14 cellular contexts compared by ENCODE assay signal in genomic region chr17:50144845-50145531, GRCh38. TPM values are rescaled to one million over a fixed set of nuclear protein-coding genes. Genes with fewer than 3 reads are reported as not detected.
DNase-seq lines count a peak whose midpoint lies in the region; ATAC-seq and TF ChIP-seq lines count a peak whose summit lies in the region.
"Had no signal": no experiment of that assay in that cellular context is flagged by ENCODE, and none has a peak within 500 bp of the region (broad histone marks: within the 10 kb centered on the region; RNA-seq: fewer than 3 reads in every experiment).

No MANE protein-coding gene starts in this region.

- TF ChIP-seq CTCF in omental fat pad (IDR thresholded peaks at IDR 0.05): no peak

- H3K36me3 Mint-ChIP-seq in activated CD8-positive, alpha-beta memory T cell treated with anti-CD3 and anti-CD28 coated beads, Interleukin-2, amount 10 ng/mL, durations not matched to agents 7 days and 5 days: peaks cover 51% of the 10 kb centered on the region
- peaks cover 44% of the 10 kb centered on the region for H3K36me3 Mint-ChIP-seq in activated naive CD8-positive, alpha-beta T cell treated with anti-CD3 and anti-CD28 coated beads, Interleukin-2, amount 50 U/mL, for 24 hours (ENCODE audit: low read depth)

- H3K4me3 Mint-ChIP-seq in activated CD8-positive, alpha-beta memory T cell treated with anti-CD3 and anti-CD28 coated beads, Interleukin-2, amount 10 ng/mL, durations not matched to agents 7 days and 5 days: no peak overlapping the region
- peak overlapping the region; percentile 20 for H3K4me3 Mint-ChIP-seq in activated naive CD8-positive, alpha-beta T cell treated with anti-CD3 and anti-CD28 coated beads, Interleukin-2, amount 50 U/mL, for 24 hours
- H3K4me3 Mint-ChIP-seq: activated naive CD4-positive, alpha-beta T cell treated with anti-CD3 and anti-CD28 coated beads, Interleukin-2, amount 50 U/mL, for 24 hours had no signal

- no peak for ATAC-seq in activated CD8-positive, alpha-beta memory T cell treated with anti-CD3 and anti-CD28 coated beads, Interleukin-2, amount 10 ng/mL, durations not matched to agents 7 days and 5 days
- ATAC-seq in activated naive CD8-positive, alpha-beta T cell treated with anti-CD3 and anti-CD28 coated beads, Interleukin-2, amount 50 U/mL, for 24 hours: peak; percentile 30
- ATAC-seq in left lobe of liver (peak; percentile 62), omental fat pad (ENCODE audit: low FRiP score) (no peak), HG03196 (IDR thresholded peaks at IDR 0.05; ENCODE audit: unreplicated experiment) (no peak), HG02610 (IDR thresholded peaks at IDR 0.05; ENCODE audit: unreplicated experiment) (no peak)
- ATAC-seq: foreskin keratinocyte, K562 had no signal

- CTCF ChIA-PET in activated CD8-positive, alpha-beta memory T cell treated with anti-CD3 and anti-CD28 coated beads, Interleukin-2, amount 10 ng/mL, durations not matched to agents 7 days and 5 days (lab: Charles Lee): interaction anchor here (0.8 to 3.6 kb wide), 11 partner anchors 9 to 57 kb away, joined by 3 to 18 read pairs (median 4); partner anchors contain the start of gene SAMD14

- H3K27me3 Mint-ChIP-seq in activated CD8-positive, alpha-beta memory T cell treated with anti-CD3 and anti-CD28 coated beads, Interleukin-2, amount 10 ng/mL, durations not matched to agents 7 days and 5 days: no peaks in the 10 kb centered on the region
- no peaks in the 10 kb centered on the region for H3K27me3 Mint-ChIP-seq in activated naive CD8-positive, alpha-beta T cell treated with anti-CD3 and anti-CD28 coated beads, Interleukin-2, amount 50 U/mL, for 24 hours
- H3K27me3 Mint-ChIP-seq: activated naive CD4-positive, alpha-beta T cell treated with anti-CD3 and anti-CD28 coated beads, Interleukin-2, amount 50 U/mL, for 24 hours had no signal

- no peak for DNase-seq in activated CD8-positive, alpha-beta memory T cell treated with anti-CD3 and anti-CD28 coated beads, Interleukin-2, amount 10 ng/mL, durations not matched to agents 7 days and 5 days
- no peak for DNase-seq in activated CD8-positive, alpha-beta memory T cell treated with anti-CD3 and anti-CD28 coated beads, Interleukin-2, amount 50 U/mL, for 4 hours
- peak; percentile 51 for DNase-seq in activated naive CD8-positive, alpha-beta T cell treated with anti-CD3 and anti-CD28 coated beads, Interleukin-2, amount 50 U/mL, for 24 hours
- DNase-seq in left lobe of liver (ENCODE audit: low spot score) (peak; percentile 92), omental fat pad (ENCODE audit: low spot score) (no peak)
- DNase-seq: ACHN, foreskin keratinocyte, NCI-H510A, upper lobe of left lung had no signal

- H3K4me1 Mint-ChIP-seq in activated CD8-positive, alpha-beta memory T cell treated with anti-CD3 and anti-CD28 coated beads, Interleukin-2, amount 10 ng/mL, durations not matched to agents 7 days and 5 days: peaks cover 65% of the 10 kb centered on the region
- peaks cover 70% of the 10 kb centered on the region for H3K4me1 Mint-ChIP-seq in activated naive CD8-positive, alpha-beta T cell treated with anti-CD3 and anti-CD28 coated beads, Interleukin-2, amount 50 U/mL, for 24 hours

- H3K27ac ChIP-seq in temporal lobe (ENCODE audit: low read depth, low read length): peak overlapping the region; percentile 36
- H3K27ac ChIP-seq: foreskin keratinocyte had no signal

- peak overlapping the region; percentile 25 for H3K27ac Mint-ChIP-seq in activated CD8-positive, alpha-beta memory T cell treated with anti-CD3 and anti-CD28 coated beads, Interleukin-2, amount 10 ng/mL, durations not matched to agents 7 days and 5 days
- peak overlapping the region; percentile 59 for H3K27ac Mint-ChIP-seq in activated naive CD8-positive, alpha-beta T cell treated with anti-CD3 and anti-CD28 coated beads, Interleukin-2, amount 50 U/mL, for 24 hours

- H3K9me3 Mint-ChIP-seq in activated CD8-positive, alpha-beta memory T cell treated with anti-CD3 and anti-CD28 coated beads, Interleukin-2, amount 10 ng/mL, durations not matched to agents 7 days and 5 days (ENCODE audit: low read depth): no peaks in the 10 kb centered on the region
- H3K9me3 Mint-ChIP-seq in activated naive CD8-positive, alpha-beta T cell treated with anti-CD3 and anti-CD28 coated beads, Interleukin-2, amount 50 U/mL, for 24 hours: no peaks in the 10 kb centered on the region
- H3K9me3 Mint-ChIP-seq: activated naive CD4-positive, alpha-beta T cell treated with anti-CD3 and anti-CD28 coated beads, Interleukin-2, amount 50 U/mL, for 24 hours had no signal

RNA-seq across cellular contexts. Expression of gene PPP1R9B, which starts 5.5 kb away (rescaled TPM):
- total RNA-seq in activated CD8-positive, alpha-beta memory T cell treated with anti-CD3 and anti-CD28 coated beads, Interleukin-2, amount 10 ng/mL, durations not matched to agents 7 days and 5 days: 100 to 1,000 TPM; 108 to 121 TPM
- total RNA-seq in left lobe of liver (18.1 TPM), temporal lobe (52.1 TPM), omental fat pad (10 to 100 TPM; 16.6 to 38.0 (median 25.6) TPM)

RNA-seq across cellular contexts. Expression of gene SAMD14, which starts 15.0 kb away (rescaled TPM):
- total RNA-seq in activated CD8-positive, alpha-beta memory T cell treated with anti-CD3 and anti-CD28 coated beads, Interleukin-2, amount 10 ng/mL, durations not matched to agents 7 days and 5 days: 1 to 10 TPM in 1 of 2 experiments, under 1 TPM in 1; 0.35 to 1.1 TPM
- 1.9 TPM for total RNA-seq in left lobe of liver
- 30.5 TPM for total RNA-seq in temporal lobe
- total RNA-seq in omental fat pad: under 1 TPM in 2 of 4 donors, not detected in 2; 0.12 to 0.44 TPM

RNA-seq across cellular contexts. Expression of gene SGCA, which starts 20.8 kb away (rescaled TPM):
- under 1 TPM in 1 of 2 experiments, not detected in 1; 0.23 TPM for total RNA-seq in activated CD8-positive, alpha-beta memory T cell treated with anti-CD3 and anti-CD28 coated beads, Interleukin-2, amount 10 ng/mL, durations not matched to agents 7 days and 5 days
- total RNA-seq in left lobe of liver: 1.0 TPM
- total RNA-seq in temporal lobe: 0.25 TPM
- total RNA-seq in omental fat pad: 1 to 10 TPM in 3 of 4 donors, not detected in 1; 1.1 to 4.9 (median 2.6) TPM
- total RNA-seq: foreskin keratinocyte, K562 had no signal

RNA-seq across cellular contexts. Expression of gene PDK2, which starts 49.8 kb away (rescaled TPM):
- 10 to 100 TPM; 13.6 to 20.9 TPM for total RNA-seq in activated CD8-positive, alpha-beta memory T cell treated with anti-CD3 and anti-CD28 coated beads, Interleukin-2, amount 10 ng/mL, durations not matched to agents 7 days and 5 days
- total RNA-seq in left lobe of liver (52.0 TPM), temporal lobe (11.1 TPM), omental fat pad (10 to 100 TPM; 42.2 to 72.7 (median 50.7) TPM)

RNA-seq across cellular contexts. Expression of gene COL1A1, which starts 56.4 kb away (rescaled TPM):
- total RNA-seq in activated CD8-positive, alpha-beta memory T cell treated with anti-CD3 and anti-CD28 coated beads, Interleukin-2, amount 10 ng/mL, durations not matched to agents 7 days and 5 days: 1 to 10 TPM in 1 of 2 experiments, under 1 TPM in 1; 0.67 to 1.6 TPM
- total RNA-seq in left lobe of liver (19.3 TPM), temporal lobe (41.1 TPM), omental fat pad (10 to 100 TPM; 21.2 to 57.9 (median 43.6) TPM)

Comparison
In these comparisons a context has a peak if more than half of its experiments do, and no peak if none do; other contexts are left out.
1. ATAC-seq: peak in activated naive CD8-positive, alpha-beta T cell treated with anti-CD3 and anti-CD28 coated beads, Interleukin-2, amount 50 U/mL, for 24 hours (single experiment) and left lobe of liver (single experiment); none in activated CD8-positive, alpha-beta memory T cell treated with anti-CD3 and anti-CD28 coated beads, Interleukin-2, amount 10 ng/mL, durations not matched to agents 7 days and 5 days (single experiment), omental fat pad (single experiment), HG03196 (single experiment) and HG02610 (single experiment).
2. DNase-seq: peak in activated naive CD8-positive, alpha-beta T cell treated with anti-CD3 and anti-CD28 coated beads, Interleukin-2, amount 50 U/mL, for 24 hours (single experiment) and left lobe of liver (single experiment); none in activated CD8-positive, alpha-beta memory T cell treated with anti-CD3 and anti-CD28 coated beads, Interleukin-2, amount 10 ng/mL, durations not matched to agents 7 days and 5 days (single experiment), activated CD8-positive, alpha-beta memory T cell treated with anti-CD3 and anti-CD28 coated beads, Interleukin-2, amount 50 U/mL, for 4 hours (single experiment) and omental fat pad (single experiment).
3. RNA of gene SAMD14, which starts 15.0 kb away (total RNA-seq): 30.5 TPM in temporal lobe (single experiment); 1.9 TPM in left lobe of liver (single experiment), 0.35 to 1.1 TPM in activated CD8-positive, alpha-beta memory T cell treated with anti-CD3 and anti-CD28 coated beads, Interleukin-2, amount 10 ng/mL, durations not matched to agents 7 days and 5 days and 0.12 to 0.44 TPM in omental fat pad; every median in the first group is over 10 times any median in the second.